32 cellular contexts compared by ENCODE assay signal in the genomic region with DNA sequence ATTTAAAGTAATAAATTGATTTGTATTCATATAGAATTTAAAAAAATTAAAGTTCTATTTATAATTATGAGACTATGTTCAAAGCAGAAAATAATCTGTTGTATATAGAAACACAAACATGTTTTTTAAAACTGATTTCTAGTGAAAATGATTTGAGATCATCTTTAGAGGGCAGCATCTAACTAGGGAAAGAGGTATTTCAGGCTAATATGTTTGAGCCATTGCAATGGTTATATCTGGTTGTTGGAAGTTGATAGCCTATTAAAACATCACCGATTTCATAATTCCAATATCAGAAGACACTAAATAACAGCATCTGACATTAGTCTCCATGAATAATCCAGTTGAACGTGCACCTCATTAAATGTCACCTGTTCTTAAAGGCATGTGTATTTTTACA.
A peak's percentile ranks its signal among the peaks of the same experiment; 100 is the strongest.
DNase-seq lines count a peak whose midpoint lies in the region; ATAC-seq, FAIRE-seq and TF ChIP-seq lines count a peak whose summit lies in the region.
"Had no signal": no experiment of that assay in that cellular context is flagged by ENCODE, and none has a peak within 500 bp of the region (broad histone marks: within the 10 kb centered on the region; RNA-seq: fewer than 3 reads in every experiment).

No MANE protein-coding gene starts in this region.

- ATAC-seq in aorta (ENCODE audit: low FRiP score): no peak
- ATAC-seq: heart left ventricle, left ventricle myocardium superior, WTC11 had no signal

- BruUV-seq in endothelial cell of umbilical vein (replicated peaks; lab: Mats Ljungman, UMichigan): no TSS peak

- H3K9me1 ChIP-seq in endothelial cell of umbilical vein (replicated peaks; ENCODE audit: control insufficient read depth, extremely low read depth, insufficient read depth, low read length): no peaks in the 10 kb centered on the region

- no peaks in the 10 kb centered on the region for H4K20me1 ChIP-seq in endothelial cell of umbilical vein (replicated peaks; ENCODE audit: control insufficient read depth, extremely low read depth, insufficient read depth, low read length)

- WGBS in aorta, 2 donors: 64 to 69% methylated on average over 2 of the region's 2 CpGs

- TF ChIP-seq POLR2A in endothelial cell of umbilical vein (IDR thresholded peaks at IDR 0.05; ENCODE audit: low read depth, low read length): no peak

- H3K9me3 ChIP-seq in endothelial cell of umbilical vein (replicated peaks; ENCODE audit: control insufficient read depth, insufficient read depth, low read length) (no peaks in the 10 kb centered on the region), aorta (ENCODE audit: control insufficient read depth, low read length) (no peaks in the 10 kb centered on the region)
- H3K9me3 ChIP-seq: Caco-2, prostate gland, sigmoid colon, tibial nerve had no signal

- peak; percentile 88 for FAIRE-seq in A204.1 (lab: Jason Lieb, UNC)
- peak; percentile 25 for FAIRE-seq in D721Med (lab: Jason Lieb, UNC)
- FAIRE-seq in endothelial cell of umbilical vein (lab: Jason Lieb, UNC): peak; percentile 24
- FAIRE-seq: keratinocyte had no signal

- DNase-seq in D721Med (ENCODE audit: insufficient read length, low spot score) (no peak), OCI-M1 (lab: John Stamatoyannopoulos, UW) (peak; percentile 24), endothelial cell of umbilical vein (ENCODE audit: low read depth, low spot score) (no peak), NCI-H345 (lab: John Stamatoyannopoulos, UW) (no peak), GF-D8 (lab: John Stamatoyannopoulos, UW) (no peak), aorta (no peak)
- DNase-seq: activated CD4-positive, alpha-beta T cell treated with anti-CD3 and anti-CD28 coated beads, Interleukin-2, amount 10 ng/mL, durations not matched to agents 24 days and 14 days; activated effector memory CD4-positive, alpha-beta T cell treated with anti-CD3 and anti-CD28 coated beads, Interleukin-2, amount 50 U/mL, for 16 hours; activated T-cell treated with anti-CD3 and anti-CD28 coated beads, Interleukin-2, amount 50 U/mL, for 1 hour; anterior cingulate cortex; C1 segment of cervical spinal cord; Caco-2; cortex of kidney; DMS79; effector memory CD4-positive, alpha-beta T cell; GDM1; heart left ventricle; left ventricle myocardium superior; NCI-H1048; NCI-H187; NCI-H524 treated with DMSO at 0.1 percent for 48 hours; SIG-M5; sigmoid colon; stimulated activated CD4-positive, alpha-beta T cell treated with anti-CD3 and anti-CD28 coated beads, Interleukin-12 subunit alpha, Interleukin-12 subunit beta, amount 100 ng/mL, for 4 hours; stimulated activated CD4-positive, alpha-beta T cell treated with anti-CD3 and anti-CD28 coated beads, Interleukin-4, amount 100 ng/mL, for 24 hours; T1000 had no signal

- H3K27me3 ChIP-seq in endothelial cell of umbilical vein (ENCODE audit: control insufficient read depth in 2 of 2, insufficient read depth in 2 of 2, low read length in 2 of 2) (no peaks in the 10 kb centered on the region), aorta (ENCODE audit: control insufficient read depth in 1 of 2, insufficient read depth in 2 of 2, low read length in 1 of 2) (no peaks in the 10 kb centered on the region)
- H3K27me3 ChIP-seq: cardiac muscle cell, heart left ventricle, sigmoid colon, tibial nerve had no signal

- no peak overlapping the region for H3K9ac ChIP-seq in endothelial cell of umbilical vein (replicated peaks; ENCODE audit: extremely low read depth, insufficient read depth, low read length)

- H2AFZ ChIP-seq in endothelial cell of umbilical vein (ENCODE audit: low read depth, low read length): no peak overlapping the region

- POLR2A ChIA-PET in endothelial cell of umbilical vein (lab: Charles Lee): no interaction called here

- H3K36me3 ChIP-seq in endothelial cell of umbilical vein (ENCODE audit: control insufficient read depth in 2 of 2, extremely low read depth in 1 of 2, insufficient read depth in 2 of 2, low read length in 2 of 2): no peaks in the 10 kb centered on the region
- no peaks in the 10 kb centered on the region for H3K36me3 ChIP-seq in aorta (ENCODE audit: control insufficient read depth in 1 of 2, insufficient read depth in 2 of 2, low read length in 1 of 2)
- H3K36me3 ChIP-seq: cardiac muscle cell, heart left ventricle, prostate gland, sigmoid colon, tibial nerve had no signal

- H3K4me2 ChIP-seq in endothelial cell of umbilical vein (ENCODE audit: insufficient read depth, low read length): no peak overlapping the region

- dilution Hi-C loops in endothelial cell of umbilical vein (cut with MboI; ENCODE audit: extremely low pct_ligation_motif_present, low sequenced_read_pairs): no loop called here

- H3K4me1 ChIP-seq in endothelial cell of umbilical vein (ENCODE audit: control insufficient read depth, extremely low read depth, insufficient read depth, low read length) (no peaks in the 10 kb centered on the region), aorta (ENCODE audit: control insufficient read depth in 1 of 2, insufficient read depth in 2 of 2, low read length in 2 of 2) (no peaks in the 10 kb centered on the region)
- H3K4me1 ChIP-seq: Caco-2, heart left ventricle, prostate gland, sigmoid colon, tibial nerve had no signal

- CTCF ChIA-PET in endothelial cell of umbilical vein (lab: Charles Lee): no interaction called here

- TF ChIP-seq CTCF in D721Med (IDR thresholded peaks at IDR 0.05; ENCODE audit: insufficient read depth, missing control alignments): no peak
- no peak for TF ChIP-seq CTCF in endothelial cell of umbilical vein (IDR thresholded peaks at IDR 0.05; ENCODE audit: extremely low read depth in 1 of 2, insufficient read depth in 1 of 2, low read depth in 1 of 2, low read length in 2 of 2)

- intact Hi-C loops in endothelial cell of umbilical vein (cut with micrococcal nuclease) (no loop called here), aorta (cut with DNase I) (no loop called here)

- no peaks in the 10 kb centered on the region for H3K79me2 ChIP-seq in endothelial cell of umbilical vein (ENCODE audit: control insufficient read depth, insufficient read depth, low read length)

- H3K27ac ChIP-seq in endothelial cell of umbilical vein (ENCODE audit: insufficient read depth, low read depth, low read length) (no peak overlapping the region), aorta (ENCODE audit: low read depth in 1 of 2, low read length in 2 of 2) (no peak overlapping the region)
- H3K27ac ChIP-seq: cardiac muscle cell, heart left ventricle, prostate gland, sigmoid colon, tibial nerve had no signal

- H3K4me3 ChIP-seq in endothelial cell of umbilical vein (replicated peaks in 1 of 3; ENCODE audit: insufficient read depth in 1 of 3, low read depth in 1 of 3, low read length in 3 of 3) (no peak overlapping the region), aorta (ENCODE audit: low read length in 2 of 2) (no peak overlapping the region)
- H3K4me3 ChIP-seq: cardiac muscle cell, heart left ventricle, prostate gland, sigmoid colon, tibial nerve had no signal

TF ChIP-seq in endothelial cell of umbilical vein, 7 proteins besides CTCF, POLR2A, EP300 and RAD21:
- TF ChIP-seq POLR2AphosphoS5 (IDR thresholded peaks at IDR 0.05; ENCODE audit: insufficient read depth, low read depth, low read length): no peak
- TF ChIP-seq, protein P1, sequence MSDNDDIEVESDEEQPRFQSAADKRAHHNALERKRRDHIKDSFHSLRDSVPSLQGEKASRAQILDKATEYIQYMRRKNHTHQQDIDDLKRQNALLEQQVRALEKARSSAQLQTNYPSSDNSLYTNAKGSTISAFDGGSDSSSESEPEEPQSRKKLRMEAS (IDR thresholded peaks at IDR 0.05; ENCODE audit: insufficient read depth, insufficient read length): no peak
- TF ChIP-seq FOS (IDR thresholded peaks at IDR 0.05; ENCODE audit: borderline replicate concordance, insufficient read depth, low read length): no peak
- no peak for TF ChIP-seq JUN (IDR thresholded peaks at IDR 0.05; ENCODE audit: borderline replicate concordance, insufficient read depth, insufficient read length, low read depth)
- TF ChIP-seq GATA2 (IDR thresholded peaks at IDR 0.05; ENCODE audit: insufficient read depth, insufficient read length, low read depth, low read length): no peak
- no peak for TF ChIP-seq MYC (IDR thresholded peaks at IDR 0.05; ENCODE audit: low read depth, low read length)
- no peak for TF ChIP-seq EZH2 (IDR thresholded peaks at IDR 0.05; ENCODE audit: borderline replicate concordance, low read depth, low read length, severe bottlenecking)
